In the genomic region with DNA sequence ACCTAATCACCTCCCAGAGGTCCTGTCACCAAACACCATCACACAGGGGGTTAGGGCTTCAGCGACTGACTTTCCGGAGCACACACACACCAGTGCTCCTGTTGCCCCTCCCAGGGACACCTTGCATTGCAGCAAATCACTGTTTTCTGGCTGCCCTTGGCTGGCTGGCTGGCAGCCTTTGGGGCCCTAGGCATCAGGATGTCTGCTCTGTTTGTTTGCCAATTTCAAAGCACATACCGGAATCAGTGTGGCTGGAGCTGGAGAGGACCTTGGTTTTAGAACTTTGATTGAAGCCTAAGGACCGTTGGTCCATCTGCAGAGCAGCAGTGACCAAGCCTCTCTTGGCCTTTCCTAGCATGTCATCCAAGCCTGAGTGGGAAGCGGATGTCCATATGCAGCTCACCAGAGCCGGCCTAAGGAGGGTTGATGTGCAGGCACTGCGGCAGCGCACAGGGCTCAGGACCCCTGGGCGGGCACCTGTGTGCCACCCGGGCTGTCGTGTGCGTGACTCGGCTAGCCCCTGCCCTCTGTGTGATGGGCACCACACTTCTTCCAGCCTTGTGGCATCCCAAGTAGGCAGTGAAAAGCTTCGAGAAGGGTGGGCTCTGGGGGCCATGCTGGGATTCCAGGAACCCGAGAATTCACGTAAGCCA, we compare ENCODE assay signal across 1 cellular context.
TF ChIP-seq lines count a peak whose summit lies in the region.

No MANE protein-coding gene starts in this region.

TF ChIP-seq in WTC11, 78 proteins besides CTCF, POLR2A, EP300 and RAD21 (continued from another document):
- TF ChIP-seq, protein P1, sequence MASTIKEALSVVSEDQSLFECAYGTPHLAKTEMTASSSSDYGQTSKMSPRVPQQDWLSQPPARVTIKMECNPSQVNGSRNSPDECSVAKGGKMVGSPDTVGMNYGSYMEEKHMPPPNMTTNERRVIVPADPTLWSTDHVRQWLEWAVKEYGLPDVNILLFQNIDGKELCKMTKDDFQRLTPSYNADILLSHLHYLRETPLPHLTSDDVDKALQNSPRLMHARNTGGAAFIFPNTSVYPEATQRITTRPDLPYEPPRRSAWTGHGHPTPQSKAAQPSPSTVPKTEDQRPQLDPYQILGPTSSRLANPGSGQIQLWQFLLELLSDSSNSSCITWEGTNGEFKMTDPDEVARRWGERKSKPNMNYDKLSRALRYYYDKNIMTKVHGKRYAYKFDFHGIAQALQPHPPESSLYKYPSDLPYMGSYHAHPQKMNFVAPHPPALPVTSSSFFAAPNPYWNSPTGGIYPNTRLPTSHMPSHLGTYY (CRISPR knock-in tag; IDR thresholded peaks at IDR 0.05) = no peak
- TF ChIP-seq GABPB1 (CRISPR knock-in tag; IDR thresholded peaks at IDR 0.05) (no peak), NFATC4 (CRISPR knock-in tag; IDR thresholded peaks at IDR 0.05) (no peak), PRRX2 (CRISPR knock-in tag; IDR thresholded peaks at IDR 0.05) (no peak), ATF1 (CRISPR knock-in tag; IDR thresholded peaks at IDR 0.05) (no peak), JUN (CRISPR knock-in tag; IDR thresholded peaks at IDR 0.05) (no peak), GTF2I (CRISPR knock-in tag; conservative IDR thresholded peaks at IDR 0.05) (no peak), NR3C1 (CRISPR knock-in tag; conservative IDR thresholded peaks at IDR 0.05; ENCODE audit: low read depth) (no peak), OVOL2 (CRISPR knock-in tag; IDR thresholded peaks at IDR 0.05; ENCODE audit: borderline replicate concordance) (no peak)
- TF ChIP-seq, protein P2, sequence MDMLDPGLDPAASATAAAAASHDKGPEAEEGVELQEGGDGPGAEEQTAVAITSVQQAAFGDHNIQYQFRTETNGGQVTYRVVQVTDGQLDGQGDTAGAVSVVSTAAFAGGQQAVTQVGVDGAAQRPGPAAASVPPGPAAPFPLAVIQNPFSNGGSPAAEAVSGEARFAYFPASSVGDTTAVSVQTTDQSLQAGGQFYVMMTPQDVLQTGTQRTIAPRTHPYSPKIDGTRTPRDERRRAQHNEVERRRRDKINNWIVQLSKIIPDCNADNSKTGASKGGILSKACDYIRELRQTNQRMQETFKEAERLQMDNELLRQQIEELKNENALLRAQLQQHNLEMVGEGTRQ (CRISPR knock-in tag; IDR thresholded peaks at IDR 0.05) = no peak
- TF ChIP-seq, protein P3, sequence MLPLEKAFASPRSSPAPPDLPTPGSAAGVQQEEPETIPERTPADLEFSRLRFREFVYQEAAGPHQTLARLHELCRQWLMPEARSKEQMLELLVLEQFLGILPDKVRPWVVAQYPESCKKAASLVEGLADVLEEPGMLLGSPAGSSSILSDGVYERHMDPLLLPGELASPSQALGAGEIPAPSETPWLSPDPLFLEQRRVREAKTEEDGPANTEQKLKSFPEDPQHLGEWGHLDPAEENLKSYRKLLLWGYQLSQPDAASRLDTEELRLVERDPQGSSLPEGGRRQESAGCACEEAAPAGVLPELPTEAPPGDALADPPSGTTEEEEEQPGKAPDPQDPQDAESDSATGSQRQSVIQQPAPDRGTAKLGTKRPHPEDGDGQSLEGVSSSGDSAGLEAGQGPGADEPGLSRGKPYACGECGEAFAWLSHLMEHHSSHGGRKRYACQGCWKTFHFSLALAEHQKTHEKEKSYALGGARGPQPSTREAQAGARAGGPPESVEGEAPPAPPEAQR (CRISPR knock-in tag; IDR thresholded peaks at IDR 0.05) = no peak
- TF ChIP-seq, protein P4, sequence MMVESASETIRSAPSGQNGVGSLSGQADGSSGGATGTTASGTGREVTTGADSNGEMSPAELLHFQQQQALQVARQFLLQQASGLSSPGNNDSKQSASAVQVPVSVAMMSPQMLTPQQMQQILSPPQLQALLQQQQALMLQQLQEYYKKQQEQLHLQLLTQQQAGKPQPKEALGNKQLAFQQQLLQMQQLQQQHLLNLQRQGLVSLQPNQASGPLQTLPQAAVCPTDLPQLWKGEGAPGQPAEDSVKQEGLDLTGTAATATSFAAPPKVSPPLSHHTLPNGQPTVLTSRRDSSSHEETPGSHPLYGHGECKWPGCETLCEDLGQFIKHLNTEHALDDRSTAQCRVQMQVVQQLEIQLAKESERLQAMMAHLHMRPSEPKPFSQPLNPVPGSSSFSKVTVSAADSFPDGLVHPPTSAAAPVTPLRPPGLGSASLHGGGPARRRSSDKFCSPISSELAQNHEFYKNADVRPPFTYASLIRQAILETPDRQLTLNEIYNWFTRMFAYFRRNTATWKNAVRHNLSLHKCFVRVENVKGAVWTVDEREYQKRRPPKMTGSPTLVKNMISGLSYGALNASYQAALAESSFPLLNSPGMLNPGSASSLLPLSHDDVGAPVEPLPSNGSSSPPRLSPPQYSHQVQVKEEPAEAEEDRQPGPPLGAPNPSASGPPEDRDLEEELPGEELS (CRISPR knock-in tag; IDR thresholded peaks at IDR 0.05) = no peak
- TF ChIP-seq, protein P5, sequence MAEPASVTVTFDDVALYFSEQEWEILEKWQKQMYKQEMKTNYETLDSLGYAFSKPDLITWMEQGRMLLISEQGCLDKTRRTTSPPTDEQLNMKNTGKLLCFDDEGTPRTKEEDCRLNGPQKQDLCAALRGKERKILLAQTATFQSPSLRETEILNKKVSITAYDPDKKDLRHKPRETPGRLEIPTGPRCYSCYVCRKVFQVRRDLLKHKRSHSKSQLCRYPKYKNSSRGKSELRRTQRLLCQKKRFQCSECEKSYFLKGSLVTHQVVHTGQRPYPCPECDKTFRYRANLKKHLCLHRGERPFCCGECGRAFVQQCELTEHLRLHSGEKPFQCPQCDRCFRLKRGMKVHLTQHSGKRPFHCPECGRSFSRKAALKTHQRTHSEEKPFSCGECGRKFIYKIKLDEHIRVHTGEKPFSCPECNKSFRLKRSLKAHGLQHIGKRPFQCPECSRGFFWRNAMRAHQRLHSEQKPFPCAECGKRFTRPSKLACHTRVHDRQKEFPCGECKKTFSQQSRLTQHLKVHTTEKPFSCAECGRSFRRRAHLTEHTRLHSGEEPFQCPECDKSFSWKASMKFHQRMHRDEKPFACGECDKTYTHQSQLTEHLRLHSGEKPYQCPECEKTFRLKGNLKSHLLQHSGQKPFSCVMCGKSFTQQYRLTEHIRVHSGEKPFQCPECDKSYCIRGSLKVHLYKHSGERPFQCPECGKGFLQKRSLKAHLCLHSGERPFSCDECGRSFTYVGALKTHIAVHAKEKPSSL (CRISPR knock-in tag; conservative IDR thresholded peaks at IDR 0.05) = no peak
